In the genomic region with DNA sequence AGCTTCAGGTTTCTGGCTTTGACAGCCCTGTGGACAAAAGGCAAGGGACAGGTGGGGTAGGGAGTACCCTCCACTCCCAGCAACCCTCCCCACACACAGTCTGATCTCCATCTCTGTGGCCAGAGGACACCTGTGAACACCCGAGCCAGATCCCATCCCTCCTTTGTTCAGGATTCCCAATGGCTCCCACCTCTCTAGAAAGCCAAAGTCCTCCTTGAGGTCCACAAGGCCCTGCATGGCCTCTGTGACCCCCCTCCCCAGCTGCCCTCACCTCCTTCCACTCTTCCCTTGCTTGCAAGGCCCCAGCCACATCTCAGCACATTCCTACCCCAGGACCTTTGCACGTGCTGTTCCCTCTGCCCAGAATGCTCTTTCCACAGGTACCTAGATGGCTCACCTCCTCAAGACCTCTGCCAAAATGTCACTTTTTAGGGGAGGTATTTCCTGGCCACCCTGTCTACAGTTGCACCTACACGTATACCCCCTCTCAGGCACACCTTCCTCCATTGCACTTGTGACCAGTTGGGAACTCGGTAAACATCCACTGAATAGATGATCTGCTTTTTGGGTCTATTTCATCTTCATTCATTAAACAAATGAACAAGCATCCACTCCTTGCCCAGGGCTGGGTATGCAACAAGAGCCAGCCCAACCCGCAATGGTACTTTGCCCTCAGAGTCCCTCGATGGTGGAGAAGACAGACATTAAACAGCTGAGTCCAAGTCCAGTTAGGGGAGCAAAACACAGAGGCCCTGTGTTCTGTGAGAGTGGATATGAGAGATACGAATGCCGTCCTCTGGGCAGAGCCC, we compare ENCODE assay signal across 16 cellular contexts.
DNase-seq lines count a peak whose midpoint lies in the region; ATAC-seq and TF ChIP-seq lines count a peak whose summit lies in the region.
"Had no signal": no experiment of that assay in that cellular context is flagged by ENCODE, and none has a peak within 500 bp of the region (broad histone marks: within the 10 kb centered on the region; RNA-seq: fewer than 3 reads in every experiment).

No MANE protein-coding gene starts in this region.

- H3K36me3 ChIP-seq in right atrium auricular region: no peaks in the 10 kb centered on the region
- no peaks in the 10 kb centered on the region for H3K36me3 ChIP-seq in right lobe of liver
- no peaks in the 10 kb centered on the region for H3K36me3 ChIP-seq in testis (ENCODE audit: low read depth, missing control alignments)
- no peaks in the 10 kb centered on the region for H3K36me3 ChIP-seq in esophagus squamous epithelium
- H3K36me3 ChIP-seq: pancreas had no signal

- peaks cover 5% of the 10 kb centered on the region; the same call in 1 of the 2 replicates for H3K36me3 Mint-ChIP-seq in WTC11
- H3K36me3 Mint-ChIP-seq: naive thymus-derived CD8-positive, alpha-beta T cell had no signal

- no peak overlapping the region for H3K4me3 Mint-ChIP-seq in WTC11
- H3K4me3 Mint-ChIP-seq: brain; CD14-positive monocyte; naive thymus-derived CD8-positive, alpha-beta T cell had no signal

- TF ChIP-seq CTCF in right atrium auricular region (IDR thresholded peaks at IDR 0.05): no peak
- no peak for TF ChIP-seq CTCF in WTC11 (IDR thresholded peaks at IDR 0.05)
- TF ChIP-seq CTCF in right lobe of liver (IDR thresholded peaks at IDR 0.05): no peak
- TF ChIP-seq CTCF in testis (IDR thresholded peaks at IDR 0.05): no peak
- no peak for TF ChIP-seq CTCF in esophagus squamous epithelium (IDR thresholded peaks at IDR 0.05)

- DNase-seq in Right ventricle myocardium superior: peak; percentile 11
- DNase-seq in right atrium auricular region (ENCODE audit: low spot score): no peak
- DNase-seq in WTC11 (ENCODE audit: low spot score): peak; percentile 5
- DNase-seq in right lobe of liver: peak in 2 of 3 donors; percentile 7 to 14
- peak; percentile 7 for DNase-seq in testis
- no peak for DNase-seq in esophagus squamous epithelium (lab: John Stamatoyannopoulos, UW)
- DNase-seq in activated CD8-positive, alpha-beta memory T cell treated with anti-CD3 and anti-CD28 coated beads, Interleukin-2, amount 50 U/mL, for 4 hours: no peak
- DNase-seq: activated CD4-positive, alpha-beta T cell treated with anti-CD3 and anti-CD28 coated beads for 4 hours; MM.1S; naive thymus-derived CD8-positive, alpha-beta T cell; NCI-H1694; SHP77 treated with DMSO at 0.1 percent for 48 hours had no signal

- CTCF ChIA-PET in WTC11 (lab: Charles Lee): interaction anchor here (0.6 to 1.0 kb wide), 3 partner anchors 19 to 152 kb away, joined by 3 read pairs; no protein-coding TSS in a partner anchor

- H3K9me3 ChIP-seq in right atrium auricular region (no peaks in the 10 kb centered on the region), right lobe of liver (no peaks in the 10 kb centered on the region), testis (no peaks in the 10 kb centered on the region), esophagus squamous epithelium (no peaks in the 10 kb centered on the region)
- H3K9me3 ChIP-seq: pancreas had no signal

- WGBS in right lobe of liver (ENCODE audit: insufficient coverage, low coverage, low lambda C conversion rate, missing lambda C conversion rate): 67% methylated on average over 5 of the region's 8 CpGs
- WGBS in testis, 2 donors: 89 to 93% methylated on average over 8 of the region's 8 CpGs
- 81 to 88% methylated on average over 7 to 8 of the region's 8 CpGs for WGBS in esophagus squamous epithelium, 2 donors

- H3K27me3 ChIP-seq in right atrium auricular region (no peaks in the 10 kb centered on the region), right lobe of liver (no peaks in the 10 kb centered on the region), testis (no peaks in the 10 kb centered on the region), esophagus squamous epithelium (no peaks in the 10 kb centered on the region)
- H3K27me3 ChIP-seq: pancreas had no signal

- POLR2A ChIA-PET in WTC11 (lab: Charles Lee): no interaction called here

- intact Hi-C loops in Right ventricle myocardium superior (cut with DNase I) (no loop called here), right lobe of liver (cut with DNase I) (no loop called here), testis (cut with DNase I; ENCODE audit: low total_unique reads) (no loop called here), esophagus squamous epithelium (cut with DNase I) (no loop called here)

- TF ChIP-seq POLR2A in right lobe of liver (IDR thresholded peaks at IDR 0.05) (no peak), testis (IDR thresholded peaks at IDR 0.05) (no peak), esophagus squamous epithelium (IDR thresholded peaks at IDR 0.05) (no peak)

- H3K9me3 Mint-ChIP-seq in WTC11: no peaks in the 10 kb centered on the region
- H3K9me3 Mint-ChIP-seq: CD14-positive monocyte; naive thymus-derived CD8-positive, alpha-beta T cell had no signal

- H3K4me1 ChIP-seq in right atrium auricular region (no peaks in the 10 kb centered on the region), right lobe of liver (no peaks in the 10 kb centered on the region), testis (no peaks in the 10 kb centered on the region), esophagus squamous epithelium (peaks cover 0 to 7% (median 3%) of the 10 kb centered on the region in 3 donors)
- H3K4me1 ChIP-seq: pancreas had no signal

- ATAC-seq in Right ventricle myocardium superior (ENCODE audit: poor library complexity) (no peak), WTC11 (no peak), right lobe of liver (no peak), HG02571 (IDR thresholded peaks at IDR 0.05; ENCODE audit: unreplicated experiment) (no peak)
- ATAC-seq: naive thymus-derived CD8-positive, alpha-beta T cell; pancreas had no signal

- H3K27ac ChIP-seq in right atrium auricular region (no peak overlapping the region), right lobe of liver (no peak overlapping the region), testis (no peak overlapping the region), esophagus squamous epithelium (no peak overlapping the region)
- H3K27ac ChIP-seq: pancreas had no signal

- H3K27ac Mint-ChIP-seq in WTC11: peak overlapping the region; percentile 3

- peaks cover 32% of the 10 kb centered on the region for H3K4me1 Mint-ChIP-seq in WTC11

- H3K27me3 Mint-ChIP-seq in WTC11 (ENCODE audit: low read depth): no peaks in the 10 kb centered on the region; the same call in 1 of the 2 replicates
- H3K27me3 Mint-ChIP-seq: brain; naive thymus-derived CD8-positive, alpha-beta T cell had no signal

- H3K4me3 ChIP-seq in right atrium auricular region (no peak overlapping the region), right lobe of liver (no peak overlapping the region), testis (no peak overlapping the region), esophagus squamous epithelium (no peak overlapping the region)
- H3K4me3 ChIP-seq: pancreas had no signal

TF ChIP-seq in WTC11, 78 proteins besides CTCF, POLR2A, EP300 and RAD21 (continues in another document):
- TF ChIP-seq, protein P1, sequence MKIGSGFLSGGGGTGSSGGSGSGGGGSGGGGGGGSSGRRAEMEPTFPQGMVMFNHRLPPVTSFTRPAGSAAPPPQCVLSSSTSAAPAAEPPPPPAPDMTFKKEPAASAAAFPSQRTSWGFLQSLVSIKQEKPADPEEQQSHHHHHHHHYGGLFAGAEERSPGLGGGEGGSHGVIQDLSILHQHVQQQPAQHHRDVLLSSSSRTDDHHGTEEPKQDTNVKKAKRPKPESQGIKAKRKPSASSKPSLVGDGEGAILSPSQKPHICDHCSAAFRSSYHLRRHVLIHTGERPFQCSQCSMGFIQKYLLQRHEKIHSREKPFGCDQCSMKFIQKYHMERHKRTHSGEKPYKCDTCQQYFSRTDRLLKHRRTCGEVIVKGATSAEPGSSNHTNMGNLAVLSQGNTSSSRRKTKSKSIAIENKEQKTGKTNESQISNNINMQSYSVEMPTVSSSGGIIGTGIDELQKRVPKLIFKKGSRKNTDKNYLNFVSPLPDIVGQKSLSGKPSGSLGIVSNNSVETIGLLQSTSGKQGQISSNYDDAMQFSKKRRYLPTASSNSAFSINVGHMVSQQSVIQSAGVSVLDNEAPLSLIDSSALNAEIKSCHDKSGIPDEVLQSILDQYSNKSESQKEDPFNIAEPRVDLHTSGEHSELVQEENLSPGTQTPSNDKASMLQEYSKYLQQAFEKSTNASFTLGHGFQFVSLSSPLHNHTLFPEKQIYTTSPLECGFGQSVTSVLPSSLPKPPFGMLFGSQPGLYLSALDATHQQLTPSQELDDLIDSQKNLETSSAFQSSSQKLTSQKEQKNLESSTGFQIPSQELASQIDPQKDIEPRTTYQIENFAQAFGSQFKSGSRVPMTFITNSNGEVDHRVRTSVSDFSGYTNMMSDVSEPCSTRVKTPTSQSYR (CRISPR knock-in tag; IDR thresholded peaks at IDR 0.05): no peak
- TF ChIP-seq ETV6 (CRISPR knock-in tag; IDR thresholded peaks at IDR 0.05) (no peak), ZNF423 (CRISPR knock-in tag; IDR thresholded peaks at IDR 0.05) (no peak), IRF1 (CRISPR knock-in tag; IDR thresholded peaks at IDR 0.05) (no peak), ZSCAN18 (CRISPR knock-in tag; IDR thresholded peaks at IDR 0.05) (no peak)

Comparison
In these comparisons a context has a peak if more than half of its experiments do, and no peak if none do; other contexts are left out.
1. DNase-seq: peak in Right ventricle myocardium superior (single experiment), WTC11 (single experiment), right lobe of liver (2 of 3) and testis (single experiment); none in right atrium auricular region (single experiment), esophagus squamous epithelium (single experiment) and activated CD8-positive, alpha-beta memory T cell treated with anti-CD3 and anti-CD28 coated beads, Interleukin-2, amount 50 U/mL, for 4 hours (single experiment).